19 cellular contexts compared by ENCODE assay signal in the genomic region with DNA sequence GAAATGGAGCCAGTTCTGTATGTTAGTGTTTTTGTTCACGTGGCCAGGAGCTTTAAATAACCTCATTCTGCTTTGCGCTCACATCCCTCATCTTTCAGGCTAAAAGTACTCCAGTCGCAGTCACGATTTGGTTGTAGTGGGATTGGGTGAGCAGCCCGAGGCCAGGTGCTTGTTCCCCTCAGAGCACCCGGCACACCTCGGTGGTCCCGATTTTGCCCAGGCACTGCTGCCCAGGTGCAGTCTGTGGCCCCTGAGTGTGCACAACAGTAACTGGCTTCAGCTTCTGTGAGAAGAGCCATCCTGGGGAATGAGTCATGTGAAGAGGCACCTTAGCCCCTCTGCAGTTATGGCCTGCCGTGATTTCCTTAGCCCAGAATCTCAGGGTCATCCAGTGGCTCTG. TPM values are rescaled to one million over a fixed set of nuclear protein-coding genes. Genes with fewer than 3 reads are reported as not detected.
DNase-seq lines count a peak whose midpoint lies in the region; ATAC-seq and TF ChIP-seq lines count a peak whose summit lies in the region.
"Had no signal": no experiment of that assay in that cellular context is flagged by ENCODE, and none has a peak within 500 bp of the region (broad histone marks: within the 10 kb centered on the region; RNA-seq: fewer than 3 reads in every experiment).

No MANE protein-coding gene starts in this region.

- ATAC-seq in Right ventricle myocardium inferior: no peak
- no peak for ATAC-seq in left lobe of liver
- ATAC-seq in natural killer cell: no peak
- ATAC-seq: HepG2; stimulated activated naive CD8-positive, alpha-beta T cell treated with anti-CD3 and anti-CD28 coated beads, Interleukin-15, Interleukin-2, amounts not matched to agents 100 U/mL and 50 U/mL, for 24 hours had no signal

- H3K9ac ChIP-seq in SK-N-SH: no peak overlapping the region

- WGBS in SK-N-SH (ENCODE audit: low lambda C conversion rate): 22% methylated on average over 9 of the region's 9 CpGs

- H3K27ac ChIP-seq in left ventricle myocardium inferior (replicated peaks) (peak overlapping the region; percentile 87), vagina (peak overlapping the region; percentile 28), SK-N-SH (ENCODE audit: low read depth in 2 of 2, low read length in 1 of 2) (no peak overlapping the region)
- H3K27ac ChIP-seq: uterus had no signal

- no peak for TF ChIP-seq POLR2A in vagina (IDR thresholded peaks at IDR 0.05)

- H3K9me3 ChIP-seq in left ventricle myocardium inferior (replicated peaks) (no peaks in the 10 kb centered on the region), vagina (no peaks in the 10 kb centered on the region), SK-N-SH (no peaks in the 10 kb centered on the region)
- H3K9me3 ChIP-seq: uterus had no signal

- H3K27ac Mint-ChIP-seq in progenitor cell of endocrine pancreas (peak overlapping the region; percentile 33), natural killer cell (no peak overlapping the region)

- H3K79me2 ChIP-seq in SK-N-SH (ENCODE audit: insufficient read depth): no peaks in the 10 kb centered on the region

- H3K9me3 Mint-ChIP-seq in progenitor cell of endocrine pancreas (ENCODE audit: low read depth): no peaks in the 10 kb centered on the region
- no peaks in the 10 kb centered on the region for H3K9me3 Mint-ChIP-seq in natural killer cell

- H3K4me1 ChIP-seq in left ventricle myocardium inferior (peaks cover 57% of the 10 kb centered on the region), vagina (peaks cover 37% of the 10 kb centered on the region), SK-N-SH (ENCODE audit: control insufficient read depth in 1 of 2, insufficient read depth in 2 of 2, low read depth in 1 of 2, low read length in 1 of 2) (no peaks in the 10 kb centered on the region)
- H3K4me1 ChIP-seq: uterus had no signal

- H3K27me3 Mint-ChIP-seq in progenitor cell of endocrine pancreas (no peaks in the 10 kb centered on the region), natural killer cell (ENCODE audit: low read depth in 2 of 2) (no peaks in the 10 kb centered on the region)

- no peaks in the 10 kb centered on the region for H3K9me2 ChIP-seq in SK-N-SH

- no peak overlapping the region for H3K4me2 ChIP-seq in SK-N-SH

- intact Hi-C loops in left ventricle myocardium inferior (cut with micrococcal nuclease) (no loop called here), Right ventricle myocardium inferior (cut with DNase I) (no loop called here), vagina (cut with DNase I) (no loop called here), natural killer cell (cut with micrococcal nuclease) (no loop called here)

- H3K27me3 ChIP-seq in left ventricle myocardium inferior (ENCODE audit: low read depth) (no peaks in the 10 kb centered on the region), vagina (no peaks in the 10 kb centered on the region), SK-N-SH (ENCODE audit: insufficient read depth) (peaks cover 82% of the 10 kb centered on the region)
- H3K27me3 ChIP-seq: uterus had no signal

- CTCF ChIA-PET in SK-N-SH (lab: Yijun Ruan, JAX): interaction anchor here (4.1 kb wide), 1 partner anchor 20 kb away, joined by 23 read pairs; no protein-coding TSS in a partner anchor

- no peak for TF ChIP-seq RAD21 in SK-N-SH (IDR thresholded peaks at IDR 0.05; ENCODE audit: low read length)

- DNase-seq in left ventricle myocardium inferior (no peak), Right ventricle myocardium inferior (ENCODE audit: missing footprints) (no peak), kidney tubule cell (ENCODE audit: low spot score) (peak; percentile 40), progenitor cell of endocrine pancreas (ENCODE audit: low spot score, unreplicated experiment) (no peak), vagina (ENCODE audit: extremely low spot score in 2 of 2) (no peak), left lobe of liver (ENCODE audit: low spot score) (no peak), natural killer cell (no peak), SK-N-SH (no peak)
- DNase-seq: activated CD4-positive, alpha-beta T cell treated with anti-CD3 and anti-CD28 coated beads, Interleukin-2, amount 50 U/mL, for 4 hours; amygdala; Calu3; effector memory CD4-positive, alpha-beta T cell; kidney glomerular epithelial cell; NCI-H1436 treated with DMSO at 0.1 percent for 48 hours; NCI-H82; stimulated activated naive CD8-positive, alpha-beta T cell treated with anti-CD3 and anti-CD28 coated beads, Interleukin-15, Interleukin-2, amounts not matched to agents 100 U/mL and 50 U/mL, for 24 hours; T-helper 2 cell; uterus had no signal

- H4K20me1 ChIP-seq in SK-N-SH (ENCODE audit: insufficient read depth): no peaks in the 10 kb centered on the region

- no peaks in the 10 kb centered on the region for H3K4me1 Mint-ChIP-seq in progenitor cell of endocrine pancreas (ENCODE audit: low read depth)
- no peaks in the 10 kb centered on the region for H3K4me1 Mint-ChIP-seq in natural killer cell

- peaks cover 58% of the 10 kb centered on the region for H3K36me3 ChIP-seq in left ventricle myocardium inferior
- peaks cover 0 to 39% of the 10 kb centered on the region in 2 donors for H3K36me3 ChIP-seq in vagina
- no peaks in the 10 kb centered on the region for H3K36me3 ChIP-seq in SK-N-SH (replicated peaks in 1 of 2; ENCODE audit: control insufficient read depth in 1 of 2, insufficient read depth in 2 of 2, low read length in 1 of 2)
- H3K36me3 ChIP-seq: uterus had no signal

- no peak for TF ChIP-seq EP300 in SK-N-SH (IDR thresholded peaks at IDR 0.05; ENCODE audit: borderline replicate concordance in 1 of 2, low read depth in 1 of 2, low read length in 1 of 2)

- no peaks in the 10 kb centered on the region for H3F3A ChIP-seq in SK-N-SH (replicated peaks; ENCODE audit: insufficient read depth)

- no peak for TF ChIP-seq CTCF in left ventricle myocardium inferior (IDR thresholded peaks at IDR 0.05; ENCODE audit: borderline replicate concordance)
- no peak for TF ChIP-seq CTCF in progenitor cell of endocrine pancreas (IDR thresholded peaks at IDR 0.05; ENCODE audit: unreplicated experiment)
- no peak for TF ChIP-seq CTCF in vagina (IDR thresholded peaks at IDR 0.05)
- TF ChIP-seq CTCF in natural killer cell (IDR thresholded peaks at IDR 0.05): no peak
- TF ChIP-seq CTCF in SK-N-SH (IDR thresholded peaks at IDR 0.05): no peak

- H3K4me3 ChIP-seq in left ventricle myocardium inferior: no peak overlapping the region
- H3K4me3 ChIP-seq in vagina: no peak overlapping the region
- H3K4me3 ChIP-seq in SK-N-SH (ENCODE audit: low read depth in 2 of 2, low read length in 1 of 2): no peak overlapping the region
- H3K4me3 ChIP-seq: uterus had no signal

- H3K4me3 Mint-ChIP-seq in progenitor cell of endocrine pancreas (ENCODE audit: low read depth) (no peak overlapping the region), natural killer cell (no peak overlapping the region)

- H3K36me3 Mint-ChIP-seq in progenitor cell of endocrine pancreas (ENCODE audit: insufficient read depth): peaks cover 19% of the 10 kb centered on the region
- no peaks in the 10 kb centered on the region for H3K36me3 Mint-ChIP-seq in natural killer cell

- POLR2A ChIA-PET in SK-N-SH (lab: Yijun Ruan, JAX): no interaction called here

- H2AFZ ChIP-seq in SK-N-SH (ENCODE audit: low read depth): no peak overlapping the region

TF ChIP-seq in SK-N-SH, 30 proteins besides CTCF, POLR2A, EP300 and RAD21 (continues in another document):
- no peak for TF ChIP-seq RCOR1 (IDR thresholded peaks at IDR 0.05; ENCODE audit: low read length)
- no peak for TF ChIP-seq JUND (IDR thresholded peaks at IDR 0.05)
- no peak for TF ChIP-seq POLR2AphosphoS5 (IDR thresholded peaks at IDR 0.05; ENCODE audit: low read depth, low read length)
- TF ChIP-seq, protein P1, sequence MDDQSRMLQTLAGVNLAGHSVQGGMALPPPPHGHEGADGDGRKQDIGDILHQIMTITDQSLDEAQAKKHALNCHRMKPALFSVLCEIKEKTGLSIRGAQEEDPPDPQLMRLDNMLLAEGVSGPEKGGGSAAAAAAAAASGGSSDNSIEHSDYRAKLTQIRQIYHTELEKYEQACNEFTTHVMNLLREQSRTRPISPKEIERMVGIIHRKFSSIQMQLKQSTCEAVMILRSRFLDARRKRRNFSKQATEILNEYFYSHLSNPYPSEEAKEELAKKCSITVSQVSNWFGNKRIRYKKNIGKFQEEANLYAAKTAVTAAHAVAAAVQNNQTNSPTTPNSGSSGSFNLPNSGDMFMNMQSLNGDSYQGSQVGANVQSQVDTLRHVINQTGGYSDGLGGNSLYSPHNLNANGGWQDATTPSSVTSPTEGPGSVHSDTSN (IDR thresholded peaks at IDR 0.05): no peak
- no peak for TF ChIP-seq ELF1 (IDR thresholded peaks at IDR 0.05)
- no peak for TF ChIP-seq GATA2 (CRISPR knock-in tag; IDR thresholded peaks at IDR 0.05)
- TF ChIP-seq TEAD4 (IDR thresholded peaks at IDR 0.05; ENCODE audit: borderline replicate concordance, insufficient read depth): no peak
- TF ChIP-seq FOXJ3 (CRISPR knock-in tag; IDR thresholded peaks at IDR 0.05): no peak
- TF ChIP-seq SMC3 (IDR thresholded peaks at IDR 0.05; ENCODE audit: low read depth, low read length): no peak
- TF ChIP-seq MEF2A (IDR thresholded peaks at IDR 0.05; ENCODE audit: borderline replicate concordance, low read depth): no peak
- TF ChIP-seq RFX5 (IDR thresholded peaks at IDR 0.05; ENCODE audit: low read length): no peak
- no peak for TF ChIP-seq MXI1 (IDR thresholded peaks at IDR 0.05; ENCODE audit: low read depth, low read length)
- TF ChIP-seq CHD2 (IDR thresholded peaks at IDR 0.05; ENCODE audit: low read length, partially characterized antibody): no peak

RNA-seq across cellular contexts. Expression of a gene that starts 33.2 kb away (rescaled TPM):
- 51.5 TPM for total RNA-seq in left ventricle myocardium inferior
- total RNA-seq in Right ventricle myocardium inferior: 82.8 TPM
- total RNA-seq in progenitor cell of endocrine pancreas: 53.4 and 58.8 TPM in 2 replicates
- total RNA-seq in vagina: 128 TPM
- 51.3 TPM for total RNA-seq in left lobe of liver
- 1 to 10 TPM; 2.7 to 6.6 (median 3.6) TPM for total RNA-seq in natural killer cell
- 0.18 TPM in 1 of 2 replicates, not detected in the other for polyA plus RNA-seq in SK-N-SH (2012; rRNA removed)
- polyA plus RNA-seq in SK-N-SH (2012; cell fraction: cytosol; rRNA removed): 0.07 and 0.13 TPM in 2 replicates
- 0.11 and 0.34 TPM in 2 replicates for polyA plus RNA-seq in SK-N-SH (2012; cell fraction: nucleus; rRNA removed)

Comparison
In these comparisons a context has a peak if more than half of its experiments do, and no peak if none do; other contexts are left out.
1. H3K27ac ChIP-seq: peak in left ventricle myocardium inferior (single experiment) and vagina (single experiment); none in SK-N-SH (0 of 2).